19 cellular contexts compared by ENCODE assay signal in genomic region chr1:192880191-192880590, GRCh38.
A peak's percentile ranks its signal among the peaks of the same experiment; 100 is the strongest.
DNase-seq lines count a peak whose midpoint lies in the region; ATAC-seq and TF ChIP-seq lines count a peak whose summit lies in the region.
"Had no signal": no experiment of that assay in that cellular context is flagged by ENCODE, and none has a peak within 500 bp of the region (broad histone marks: within the 10 kb centered on the region; RNA-seq: fewer than 3 reads in every experiment).

No MANE protein-coding gene starts in this region.

- H3K27me3 ChIP-seq in left ventricle myocardium inferior (ENCODE audit: low read depth) (no peaks in the 10 kb centered on the region), right cardiac atrium (ENCODE audit: control insufficient read depth, insufficient read depth) (no peaks in the 10 kb centered on the region), Peyer's patch (no peaks in the 10 kb centered on the region), esophagus squamous epithelium (no peaks in the 10 kb centered on the region)

- CTCF ChIA-PET in RWPE1 (lab: Yijun Ruan, JAX) = no interaction called here

- no peak for TF ChIP-seq POLR2A in Peyer's patch (IDR thresholded peaks at IDR 0.05)
- TF ChIP-seq POLR2A in esophagus squamous epithelium (IDR thresholded peaks at IDR 0.05) = no peak

- H3K4me1 ChIP-seq in left ventricle myocardium inferior (peaks cover 32% of the 10 kb centered on the region), right cardiac atrium (ENCODE audit: control insufficient read depth, insufficient read depth, low read length) (peaks cover 7% of the 10 kb centered on the region), Peyer's patch (peaks cover 0 to 11% (median 0%) of the 10 kb centered on the region in 4 donors), esophagus squamous epithelium (peaks cover 0 to 9% (median 0%) of the 10 kb centered on the region in 3 donors)
- H3K4me1 ChIP-seq: A549 had no signal

- H3K9me3 ChIP-seq in left ventricle myocardium inferior (replicated peaks) = no peaks in the 10 kb centered on the region
- H3K9me3 ChIP-seq in right cardiac atrium (ENCODE audit: control insufficient read depth, low read length) = no peaks in the 10 kb centered on the region
- no peaks in the 10 kb centered on the region for H3K9me3 ChIP-seq in Peyer's patch
- H3K9me3 ChIP-seq in esophagus squamous epithelium = no peaks in the 10 kb centered on the region

- H3K27ac ChIP-seq in left ventricle myocardium inferior (replicated peaks) = peak overlapping the region; percentile 54
- H3K27ac ChIP-seq in right cardiac atrium (ENCODE audit: low read length) = no peak overlapping the region
- no peak overlapping the region for H3K27ac ChIP-seq in Peyer's patch
- no peak overlapping the region for H3K27ac ChIP-seq in esophagus squamous epithelium
- no peak overlapping the region for H3K27ac ChIP-seq in RWPE1
- H3K27ac ChIP-seq: 22Rv1, A549, C4-2B had no signal

- DNase-seq in left ventricle myocardium inferior = no peak
- DNase-seq in right cardiac atrium = no peak
- DNase-seq in OCI-M1 (lab: John Stamatoyannopoulos, UW) = peak; percentile 11
- peak; percentile 6 for DNase-seq in fibroblast of gingiva (ENCODE audit: low read depth)
- no peak for DNase-seq in Peyer's patch
- DNase-seq in esophagus squamous epithelium (lab: John Stamatoyannopoulos, UW) = no peak
- no peak for DNase-seq in RWPE1 (ENCODE audit: low spot score)
- DNase-seq: AML-193; CD8-positive, alpha-beta T cell; COR-L47; DMS 273 treated with DMSO at 0.1 percent for 48 hours; DMS53; DND-41; EL; HCEC 1CT had no signal

- H3K36me3 ChIP-seq in left ventricle myocardium inferior (no peaks in the 10 kb centered on the region), Peyer's patch (no peaks in the 10 kb centered on the region), esophagus squamous epithelium (no peaks in the 10 kb centered on the region)

- no peak for ATAC-seq in right cardiac atrium
- ATAC-seq: A549; CD8-positive, alpha-beta T cell; GM12878 had no signal

- no peak overlapping the region for H3K4me3 ChIP-seq in left ventricle myocardium inferior
- H3K4me3 ChIP-seq in right cardiac atrium (ENCODE audit: low read length) = no peak overlapping the region
- no peak overlapping the region for H3K4me3 ChIP-seq in Peyer's patch
- no peak overlapping the region for H3K4me3 ChIP-seq in esophagus squamous epithelium
- H3K4me3 ChIP-seq: A549, GM12878 had no signal

- WGBS in right cardiac atrium = 41% methylated on average over 1 of the region's 1 CpG
- WGBS in esophagus squamous epithelium, 2 donors = 82 to 83% methylated on average over 1 of the region's 1 CpG

- intact Hi-C loops in left ventricle myocardium inferior (cut with micrococcal nuclease) = no loop called here
- intact Hi-C loops in right cardiac atrium (cut with DNase I) = no loop called here
- intact Hi-C loops in esophagus squamous epithelium (cut with DNase I) = no loop called here

- POLR2A ChIA-PET in RWPE1 (lab: Yijun Ruan, JAX; ENCODE audit: low non-redundant PET) = no interaction called here

- no peak for TF ChIP-seq CTCF in left ventricle myocardium inferior (IDR thresholded peaks at IDR 0.05; ENCODE audit: borderline replicate concordance)
- no peak for TF ChIP-seq CTCF in Peyer's patch (IDR thresholded peaks at IDR 0.05)
- TF ChIP-seq CTCF in esophagus squamous epithelium (IDR thresholded peaks at IDR 0.05) = no peak
- TF ChIP-seq CTCF in RWPE1 (conservative IDR thresholded peaks at IDR 0.05; ENCODE audit: low read depth) = no peak

Comparison
In these comparisons a context has a peak if more than half of its experiments do, and no peak if none do; other contexts are left out.
1. DNase-seq: peak in OCI-M1 (single experiment) and fibroblast of gingiva (single experiment); none in left ventricle myocardium inferior (single experiment), right cardiac atrium (0 of 3), Peyer's patch (0 of 3), esophagus squamous epithelium (single experiment) and RWPE1 (single experiment).